ENCODE assay signal across 1 cellular context in the genomic region with DNA sequence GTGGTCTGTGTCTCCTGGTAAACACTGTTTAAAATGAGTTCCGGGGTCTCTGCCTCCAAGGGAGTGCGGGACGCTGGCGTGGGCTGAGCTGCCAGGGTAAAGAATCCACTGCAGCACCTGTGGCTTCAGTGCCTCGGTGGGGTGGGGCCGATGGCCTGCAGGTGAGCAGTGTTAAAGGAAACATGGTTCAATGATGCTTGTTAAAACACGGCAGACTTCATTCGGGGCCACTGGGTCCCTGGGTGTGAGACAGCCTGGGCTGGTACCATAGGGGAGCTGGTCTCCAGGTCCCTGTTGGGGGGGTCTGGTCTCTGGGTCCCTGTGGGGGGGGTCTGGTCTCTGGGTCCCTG.
TF ChIP-seq lines count a peak whose summit lies in the region.

No MANE protein-coding gene starts in this region.

TF ChIP-seq in HEK293, 187 proteins besides CTCF, POLR2A, EP300 and RAD21 (continued from another document):
- TF ChIP-seq, protein P1, sequence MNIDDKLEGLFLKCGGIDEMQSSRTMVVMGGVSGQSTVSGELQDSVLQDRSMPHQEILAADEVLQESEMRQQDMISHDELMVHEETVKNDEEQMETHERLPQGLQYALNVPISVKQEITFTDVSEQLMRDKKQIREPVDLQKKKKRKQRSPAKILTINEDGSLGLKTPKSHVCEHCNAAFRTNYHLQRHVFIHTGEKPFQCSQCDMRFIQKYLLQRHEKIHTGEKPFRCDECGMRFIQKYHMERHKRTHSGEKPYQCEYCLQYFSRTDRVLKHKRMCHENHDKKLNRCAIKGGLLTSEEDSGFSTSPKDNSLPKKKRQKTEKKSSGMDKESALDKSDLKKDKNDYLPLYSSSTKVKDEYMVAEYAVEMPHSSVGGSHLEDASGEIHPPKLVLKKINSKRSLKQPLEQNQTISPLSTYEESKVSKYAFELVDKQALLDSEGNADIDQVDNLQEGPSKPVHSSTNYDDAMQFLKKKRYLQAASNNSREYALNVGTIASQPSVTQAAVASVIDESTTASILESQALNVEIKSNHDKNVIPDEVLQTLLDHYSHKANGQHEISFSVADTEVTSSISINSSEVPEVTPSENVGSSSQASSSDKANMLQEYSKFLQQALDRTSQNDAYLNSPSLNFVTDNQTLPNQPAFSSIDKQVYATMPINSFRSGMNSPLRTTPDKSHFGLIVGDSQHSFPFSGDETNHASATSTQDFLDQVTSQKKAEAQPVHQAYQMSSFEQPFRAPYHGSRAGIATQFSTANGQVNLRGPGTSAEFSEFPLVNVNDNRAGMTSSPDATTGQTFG (tag by site-specific recombination; IDR thresholded peaks at IDR 0.05; ENCODE audit: borderline replicate concordance): no peak
- TF ChIP-seq, protein P2, sequence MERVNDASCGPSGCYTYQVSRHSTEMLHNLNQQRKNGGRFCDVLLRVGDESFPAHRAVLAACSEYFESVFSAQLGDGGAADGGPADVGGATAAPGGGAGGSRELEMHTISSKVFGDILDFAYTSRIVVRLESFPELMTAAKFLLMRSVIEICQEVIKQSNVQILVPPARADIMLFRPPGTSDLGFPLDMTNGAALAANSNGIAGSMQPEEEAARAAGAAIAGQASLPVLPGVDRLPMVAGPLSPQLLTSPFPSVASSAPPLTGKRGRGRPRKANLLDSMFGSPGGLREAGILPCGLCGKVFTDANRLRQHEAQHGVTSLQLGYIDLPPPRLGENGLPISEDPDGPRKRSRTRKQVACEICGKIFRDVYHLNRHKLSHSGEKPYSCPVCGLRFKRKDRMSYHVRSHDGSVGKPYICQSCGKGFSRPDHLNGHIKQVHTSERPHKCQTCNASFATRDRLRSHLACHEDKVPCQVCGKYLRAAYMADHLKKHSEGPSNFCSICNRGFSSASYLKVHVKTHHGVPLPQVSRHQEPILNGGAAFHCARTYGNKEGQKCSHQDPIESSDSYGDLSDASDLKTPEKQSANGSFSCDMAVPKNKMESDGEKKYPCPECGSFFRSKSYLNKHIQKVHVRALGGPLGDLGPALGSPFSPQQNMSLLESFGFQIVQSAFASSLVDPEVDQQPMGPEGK (tag by site-specific recombination; IDR thresholded peaks at IDR 0.05): no peak
- TF ChIP-seq ZNF660 (tag by site-specific recombination; IDR thresholded peaks at IDR 0.05) (no peak), ZBTB7A (tag by site-specific recombination; IDR thresholded peaks at IDR 0.05; ENCODE audit: low read depth) (no peak), ZNF621 (tag by site-specific recombination; IDR thresholded peaks at IDR 0.05) (no peak), ZFHX2 (tag by site-specific recombination; conservative IDR thresholded peaks at IDR 0.05) (no peak), YY2 (tag by site-specific recombination; IDR thresholded peaks at IDR 0.05) (no peak), ZFP41 (tag by site-specific recombination; IDR thresholded peaks at IDR 0.05; ENCODE audit: borderline replicate concordance) (no peak), SCRT1 (tag by site-specific recombination; IDR thresholded peaks at IDR 0.05; ENCODE audit: borderline replicate concordance) (peak; percentile 46), ZNF701 (tag by site-specific recombination; IDR thresholded peaks at IDR 0.05) (no peak), ZNF423 (tag by site-specific recombination; IDR thresholded peaks at IDR 0.05) (no peak)
- TF ChIP-seq, protein P3, sequence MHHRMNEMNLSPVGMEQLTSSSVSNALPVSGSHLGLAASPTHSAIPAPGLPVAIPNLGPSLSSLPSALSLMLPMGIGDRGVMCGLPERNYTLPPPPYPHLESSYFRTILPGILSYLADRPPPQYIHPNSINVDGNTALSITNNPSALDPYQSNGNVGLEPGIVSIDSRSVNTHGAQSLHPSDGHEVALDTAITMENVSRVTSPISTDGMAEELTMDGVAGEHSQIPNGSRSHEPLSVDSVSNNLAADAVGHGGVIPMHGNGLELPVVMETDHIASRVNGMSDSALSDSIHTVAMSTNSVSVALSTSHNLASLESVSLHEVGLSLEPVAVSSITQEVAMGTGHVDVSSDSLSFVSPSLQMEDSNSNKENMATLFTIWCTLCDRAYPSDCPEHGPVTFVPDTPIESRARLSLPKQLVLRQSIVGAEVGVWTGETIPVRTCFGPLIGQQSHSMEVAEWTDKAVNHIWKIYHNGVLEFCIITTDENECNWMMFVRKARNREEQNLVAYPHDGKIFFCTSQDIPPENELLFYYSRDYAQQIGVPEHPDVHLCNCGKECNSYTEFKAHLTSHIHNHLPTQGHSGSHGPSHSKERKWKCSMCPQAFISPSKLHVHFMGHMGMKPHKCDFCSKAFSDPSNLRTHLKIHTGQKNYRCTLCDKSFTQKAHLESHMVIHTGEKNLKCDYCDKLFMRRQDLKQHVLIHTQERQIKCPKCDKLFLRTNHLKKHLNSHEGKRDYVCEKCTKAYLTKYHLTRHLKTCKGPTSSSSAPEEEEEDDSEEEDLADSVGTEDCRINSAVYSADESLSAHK (tag by site-specific recombination; IDR thresholded peaks at IDR 0.05): no peak
